In the genomic region with DNA sequence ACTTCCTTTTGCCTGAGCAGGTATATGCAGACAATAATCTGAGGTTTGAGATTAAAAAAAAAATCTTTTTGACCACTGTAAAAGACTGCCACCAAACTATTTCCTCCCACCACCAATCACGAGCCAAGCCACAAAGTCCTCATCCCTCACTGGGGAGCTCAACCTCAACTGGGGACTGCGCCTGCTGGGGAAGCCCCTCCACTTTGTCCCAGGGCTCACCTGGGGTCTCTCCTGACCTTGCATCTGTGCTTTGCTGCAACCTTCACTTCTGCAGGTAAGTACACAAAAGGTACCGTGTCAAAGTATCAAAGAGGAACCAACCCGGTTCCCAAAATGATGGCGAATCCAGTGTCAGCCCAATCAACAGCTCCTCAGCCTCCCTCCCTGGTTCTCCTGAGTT, we compare ENCODE assay signal across 21 cellular contexts. TPM values are rescaled to one million over a fixed set of nuclear protein-coding genes. Genes with fewer than 3 reads are reported as not detected.
"Had no signal": no experiment of that assay in that cellular context is flagged by ENCODE, and none has a peak within 500 bp of the region (broad histone marks: within the 10 kb centered on the region; RNA-seq: fewer than 3 reads in every experiment).

No MANE protein-coding gene starts in this region.

- H3K36me3 ChIP-seq: MG63 had no signal

- H3K27me3 ChIP-seq: MG63 had no signal

- H3K9me3 ChIP-seq: MG63, SK-N-SH had no signal

- DNase-seq: IMR-90, Karpas-422, KG1, MG63, NCI-H1092 treated with DMSO at 0.1 percent for 48 hours, NCI-H1436, NCI-H187, NCI-H2029, NCI-H2081 treated with DMSO at 0.1 percent for 48 hours, NCI-H2171, NCI-H226, NCI-H446, NCI-H510A, NCI-H524 treated with DMSO at 0.1 percent for 48 hours, NCI-H69, NCI-H774, Right ventricle myocardium superior, RPMI8226, SK-N-SH had no signal

- H3K4me3 ChIP-seq: MG63 had no signal

RNA-seq across cellular contexts. Expression of gene TLE7, which starts 35.5 kb away (rescaled TPM):
- total RNA-seq: HT-29, IMR-90, Right ventricle myocardium superior, SK-MEL-5 had no signal
- polyA plus RNA-seq: IMR-90, SK-N-SH had no signal
